In the genomic region with DNA sequence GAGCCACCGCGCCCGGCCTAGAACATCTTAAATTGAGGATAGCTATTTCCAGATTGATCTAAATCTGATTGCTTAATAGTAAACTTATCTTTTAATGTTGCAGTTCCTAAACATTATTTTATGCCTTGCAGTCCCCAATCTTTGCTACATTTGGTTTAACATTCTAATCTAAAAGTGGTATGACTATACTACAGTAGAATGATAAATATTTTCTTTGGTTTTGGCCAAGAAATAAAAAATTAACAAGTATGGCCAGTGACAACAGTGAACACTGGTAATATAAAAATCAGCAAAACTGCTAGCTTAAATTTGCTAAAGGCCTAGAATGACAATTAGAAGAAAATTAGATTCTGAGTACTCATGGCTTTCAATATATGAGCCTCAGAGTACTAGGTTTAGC, we compare ENCODE assay signal across 19 cellular contexts.
DNase-seq lines count a peak whose midpoint lies in the region; ATAC-seq and TF ChIP-seq lines count a peak whose summit lies in the region.
"Had no signal": no experiment of that assay in that cellular context is flagged by ENCODE, and none has a peak within 500 bp of the region (broad histone marks: within the 10 kb centered on the region; RNA-seq: fewer than 3 reads in every experiment).

No MANE protein-coding gene starts in this region.

- H3K4me3 Mint-ChIP-seq in natural killer cell = no peak overlapping the region
- H3K4me3 Mint-ChIP-seq: activated CD4-positive, alpha-beta T cell treated with anti-CD3 and anti-CD28 coated beads, Interleukin-2, amount 10 ng/mL, durations not matched to agents 24 days and 14 days; activated naive CD4-positive, alpha-beta T cell treated with anti-CD3 and anti-CD28 coated beads for 36 hours; activated T-cell treated with anti-CD3 and anti-CD28 coated beads, Interleukin-2, amount 50 U/mL, for 72 hours; CD4-positive, CD25-positive, alpha-beta regulatory T cell; dendritic cell treated with granulocyte-macrophage colony-stimulating factor and Interleukin-4, amounts not matched to agents 40 ng/mL and 50 ng/mL, for 4 days had no signal

- H3K9me3 Mint-ChIP-seq in natural killer cell = no peaks in the 10 kb centered on the region
- H3K9me3 Mint-ChIP-seq: activated CD4-positive, alpha-beta T cell treated with anti-CD3 and anti-CD28 coated beads, Interleukin-2, amount 10 ng/mL, durations not matched to agents 24 days and 14 days; activated naive CD4-positive, alpha-beta T cell treated with anti-CD3 and anti-CD28 coated beads for 36 hours; activated T-cell treated with anti-CD3 and anti-CD28 coated beads, Interleukin-2, amount 50 U/mL, for 72 hours; CD4-positive, CD25-positive, alpha-beta regulatory T cell; dendritic cell treated with granulocyte-macrophage colony-stimulating factor and Interleukin-4, amounts not matched to agents 40 ng/mL and 50 ng/mL, for 4 days had no signal

- POLR2A ChIA-PET in HCT116 (lab: Charles Lee) = no interaction called here

- peaks cover 77% of the 10 kb centered on the region for H3K79me2 ChIP-seq in HCT116 (ENCODE audit: insufficient read depth, low read length)
- no peaks in the 10 kb centered on the region for H3K79me2 ChIP-seq in mesendoderm (ENCODE audit: control insufficient read depth, insufficient read depth, low read length)

- RAD21 ChIA-PET in HCT116 (lab: Charles Lee; ENCODE audit: low non-redundant PET in 1 of 2, low total read pairs in 2 of 2, uncharacterized antibody in 2 of 2, unreplicated experiment in 2 of 2) = no interaction called here

- H4K20me1 ChIP-seq in BLaER1 = 0 out of 2 replicates have a peak, but pooled peaks cover 4% of the 10 kb centered on the region
- no peaks in the 10 kb centered on the region for H4K20me1 ChIP-seq in HCT116 (ENCODE audit: insufficient read depth)

- H2BK12ac ChIP-seq in mesenchymal stem cell (ENCODE audit: low read length in 2 of 2) = no peak overlapping the region

- H3K56ac ChIP-seq in mesendoderm (ENCODE audit: low read length) = no peak overlapping the region

- H3K36me3 ChIP-seq in BLaER1 (peaks cover 27% of the 10 kb centered on the region), HCT116 (ENCODE audit: control insufficient read depth in 1 of 2, insufficient read depth in 2 of 2, low read length in 2 of 2) (no peaks in the 10 kb centered on the region), ascending aorta (no peaks in the 10 kb centered on the region), mesenchymal stem cell (ENCODE audit: control insufficient read depth in 1 of 2, insufficient read depth in 2 of 2, low read depth in 1 of 2, low read length in 2 of 2) (no peaks in the 10 kb centered on the region), mesendoderm (ENCODE audit: control insufficient read depth, insufficient read depth, low read length) (no peaks in the 10 kb centered on the region)
- H3K36me3 ChIP-seq: gastroesophageal sphincter, prostate gland had no signal

- BruUV-seq in HCT116 (replicated peaks; lab: Mats Ljungman, UMichigan) = no TSS peak

- no peak overlapping the region for H3K18ac ChIP-seq in mesenchymal stem cell (ENCODE audit: low read depth in 1 of 2, low read length in 2 of 2)
- H3K18ac ChIP-seq in mesendoderm (ENCODE audit: low read length) = no peak overlapping the region

- H3K27ac ChIP-seq in BLaER1 (no peak overlapping the region), HCT116 (ENCODE audit: low read depth, low read length) (peak overlapping the region; percentile 29; the same call in 1 of the 2 replicates), ascending aorta (peak overlapping the region; percentile 32 to 52), mesenchymal stem cell (ENCODE audit: low read length, poor library complexity, severe bottlenecking) (peak overlapping the region; percentile 80), mesendoderm (ENCODE audit: low read depth, low read length) (no peak overlapping the region)
- H3K27ac ChIP-seq: prostate gland, VCaP had no signal

- DNase-seq in HCT116 (ENCODE audit: low read depth, low spot score) (no peak), ascending aorta (ENCODE audit: low spot score in 2 of 2) (no peak), mesenchymal stem cell (no peak), mesendoderm (no peak), natural killer cell (no peak)
- DNase-seq: activated T-cell treated with anti-CD3 and anti-CD28 coated beads, Interleukin-2, amount 50 U/mL, for 72 hours; amygdala; CD4-positive, CD25-positive, alpha-beta regulatory T cell; NCI-H1092; NCI-H1930 had no signal

- H3K27ac Mint-ChIP-seq in natural killer cell = no peak overlapping the region
- H3K27ac Mint-ChIP-seq: activated naive CD4-positive, alpha-beta T cell treated with anti-CD3 and anti-CD28 coated beads for 36 hours; activated T-cell treated with anti-CD3 and anti-CD28 coated beads, Interleukin-2, amount 50 U/mL, for 72 hours; dendritic cell treated with granulocyte-macrophage colony-stimulating factor and Interleukin-4, amounts not matched to agents 40 ng/mL and 50 ng/mL, for 4 days had no signal

- H4K5ac ChIP-seq in mesendoderm (ENCODE audit: low read length) = no peak overlapping the region

- H3K36me3 Mint-ChIP-seq in natural killer cell = peaks cover under 1% of the 10 kb centered on the region

- H2BK5ac ChIP-seq in mesenchymal stem cell (ENCODE audit: low read depth, low read length, poor library complexity, severe bottlenecking) = peak overlapping the region; percentile 46
- H2BK5ac ChIP-seq in mesendoderm (ENCODE audit: low read length) = no peak overlapping the region

- CTCF ChIA-PET in HCT116 (lab: Charles Lee) = no interaction called here

- no peak overlapping the region for H3K14ac ChIP-seq in mesenchymal stem cell (ENCODE audit: low read length in 2 of 2)

- no peak overlapping the region for H4K8ac ChIP-seq in mesenchymal stem cell (ENCODE audit: low read length)
- H4K8ac ChIP-seq in mesendoderm (ENCODE audit: low read depth, low read length) = no peak overlapping the region

- H3K27me3 Mint-ChIP-seq in natural killer cell (ENCODE audit: low read depth in 2 of 2) = no peaks in the 10 kb centered on the region
- H3K27me3 Mint-ChIP-seq: activated CD4-positive, alpha-beta T cell treated with anti-CD3 and anti-CD28 coated beads, Interleukin-2, amount 10 ng/mL, durations not matched to agents 24 days and 14 days; CD4-positive, CD25-positive, alpha-beta regulatory T cell; dendritic cell treated with granulocyte-macrophage colony-stimulating factor and Interleukin-4, amounts not matched to agents 40 ng/mL and 50 ng/mL, for 4 days had no signal

- ATAC-seq in HCT116 = no peak
- ATAC-seq in GM19467 (IDR thresholded peaks at IDR 0.05; ENCODE audit: unreplicated experiment) = no peak
- no peak for ATAC-seq in natural killer cell
- ATAC-seq: gastroesophageal sphincter had no signal

- TF ChIP-seq POLR2A in HCT116 (IDR thresholded peaks at IDR 0.05; ENCODE audit: borderline replicate concordance, extremely low read depth, insufficient read depth, insufficient read length) = no peak

- no peaks in the 10 kb centered on the region for H3K9me2 ChIP-seq in HCT116 (ENCODE audit: insufficient read depth)

- H3K4me1 Mint-ChIP-seq in natural killer cell = peaks cover 40 to 42% of the 10 kb centered on the region in 2 donors

- H2BK120ac ChIP-seq in mesenchymal stem cell (ENCODE audit: low read depth, low read length) = no peak overlapping the region
- H2BK120ac ChIP-seq in mesendoderm (ENCODE audit: low read depth, low read length) = no peak overlapping the region

- H3K4me1 ChIP-seq in BLaER1 = peaks cover 26% of the 10 kb centered on the region
- H3K4me1 ChIP-seq in HCT116 (ENCODE audit: control insufficient read depth in 1 of 2, insufficient read depth in 2 of 2, low read length in 2 of 2) = peaks cover 52 to 67% of the 10 kb centered on the region in 2 experiments
- H3K4me1 ChIP-seq in ascending aorta = peaks cover 10 to 17% of the 10 kb centered on the region in 2 donors
- peaks cover 5% of the 10 kb centered on the region for H3K4me1 ChIP-seq in mesenchymal stem cell (ENCODE audit: control insufficient read depth, insufficient read depth, low read depth, low read length)
- no peaks in the 10 kb centered on the region for H3K4me1 ChIP-seq in mesendoderm (ENCODE audit: control insufficient read depth, low read depth, low read length)
- H3K4me1 ChIP-seq: prostate gland had no signal

- H2AK5ac ChIP-seq in mesenchymal stem cell (ENCODE audit: low read length, severe bottlenecking) (no peak overlapping the region), mesendoderm (ENCODE audit: low read length) (no peak overlapping the region)

- H2AFZ ChIP-seq in HCT116 (ENCODE audit: low read depth, low read length, poor library complexity, severe bottlenecking) (no peak overlapping the region), mesenchymal stem cell (ENCODE audit: low read depth, low read length) (no peak overlapping the region)

- H2BK15ac ChIP-seq in mesenchymal stem cell (ENCODE audit: low read depth, poor library complexity, severe bottlenecking) = no peak overlapping the region
- no peak overlapping the region for H2BK15ac ChIP-seq in mesendoderm (replicated peaks; ENCODE audit: low read depth)

- H3K4ac ChIP-seq in mesenchymal stem cell (ENCODE audit: low read depth in 1 of 2, low read length in 2 of 2) = no peak overlapping the region
- no peak overlapping the region for H3K4ac ChIP-seq in mesendoderm (ENCODE audit: low read depth, low read length)

- H4K91ac ChIP-seq in mesenchymal stem cell (ENCODE audit: low read length) = no peak overlapping the region

- H3K9me3 ChIP-seq in BLaER1 (no peaks in the 10 kb centered on the region; the same call in 1 of the 2 replicates), HCT116 (ENCODE audit: control insufficient read depth in 1 of 2, insufficient read depth in 1 of 2, low read depth in 1 of 2, low read length in 2 of 2) (no peaks in the 10 kb centered on the region), ascending aorta (no peaks in the 10 kb centered on the region), mesenchymal stem cell (ENCODE audit: control insufficient read depth, low read length) (no peaks in the 10 kb centered on the region)
- H3K9me3 ChIP-seq: gastroesophageal sphincter, prostate gland had no signal

- intact Hi-C loops in HCT116 (cut with micrococcal nuclease) (no loop called here), ascending aorta (cut with DNase I) (loop anchor here (5.0 kb wide), 1 partner anchor 46 kb away; no protein-coding TSS in a partner anchor), natural killer cell (cut with micrococcal nuclease) (no loop called here)

- no peaks in the 10 kb centered on the region for H3K27me3 ChIP-seq in BLaER1
- no peaks in the 10 kb centered on the region for H3K27me3 ChIP-seq in HCT116 (ENCODE audit: insufficient read depth, low read length)
- no peaks in the 10 kb centered on the region for H3K27me3 ChIP-seq in ascending aorta
- no peaks in the 10 kb centered on the region for H3K27me3 ChIP-seq in mesenchymal stem cell (ENCODE audit: control insufficient read depth in 1 of 2, insufficient read depth in 1 of 2, low read length in 2 of 2)
- no peaks in the 10 kb centered on the region for H3K27me3 ChIP-seq in mesendoderm (ENCODE audit: insufficient read depth, low read length, poor library complexity)
- H3K27me3 ChIP-seq: gastroesophageal sphincter had no signal

- WGBS in mesenchymal stem cell = no CpG with 5 or more reads among the region's 3 CpGs
- WGBS in mesendoderm (ENCODE audit: extremely low coverage, insufficient coverage, low lambda C conversion rate) = no CpG with 5 or more reads among the region's 3 CpGs

- peak overlapping the region; percentile 39; the same call in 1 of the 2 replicates for H3K4me2 ChIP-seq in BLaER1
- H3K4me2 ChIP-seq in HCT116 (ENCODE audit: low read length) = peak overlapping the region; percentile 61
- no peak overlapping the region for H3K4me2 ChIP-seq in mesenchymal stem cell (ENCODE audit: low read length, poor library complexity, severe bottlenecking)
- no peak overlapping the region for H3K4me2 ChIP-seq in mesendoderm (ENCODE audit: low read length)

- TF ChIP-seq RAD21 in HCT116 (IDR thresholded peaks at IDR 0.05; ENCODE audit: low read depth) = no peak

- H3K9ac ChIP-seq in BLaER1 (no peak overlapping the region), HCT116 (ENCODE audit: low read length) (no peak overlapping the region), mesenchymal stem cell (ENCODE audit: low read length) (no peak overlapping the region), mesendoderm (ENCODE audit: low read length) (no peak overlapping the region)

- TF ChIP-seq CTCF in HCT116 (IDR thresholded peaks at IDR 0.05 in 2 of 3, conservative IDR thresholded peaks at IDR 0.05 in 1 of 3; ENCODE audit: borderline replicate concordance in 1 of 3, insufficient read depth in 1 of 3, low read depth in 2 of 3, low read length in 2 of 3) (no peak), ascending aorta (IDR thresholded peaks at IDR 0.05) (no peak), natural killer cell (IDR thresholded peaks at IDR 0.05) (no peak)

- no peak overlapping the region for H3K4me3 ChIP-seq in BLaER1
- no peak overlapping the region for H3K4me3 ChIP-seq in HCT116 (replicated peaks in 1 of 2; ENCODE audit: low read depth in 1 of 2, low read length in 2 of 2)
- H3K4me3 ChIP-seq in ascending aorta = no peak overlapping the region
- H3K4me3 ChIP-seq in mesenchymal stem cell (ENCODE audit: insufficient read depth in 1 of 2, low read depth in 1 of 2, low read length in 2 of 2) = no peak overlapping the region
- no peak overlapping the region for H3K4me3 ChIP-seq in mesendoderm (ENCODE audit: low read length)
- H3K4me3 ChIP-seq: gastroesophageal sphincter, lung, prostate gland had no signal

- H3K79me1 ChIP-seq in mesenchymal stem cell (replicated peaks; ENCODE audit: low read length, poor library complexity, severe bottlenecking) = peaks cover 2% of the 10 kb centered on the region
- no peaks in the 10 kb centered on the region for H3K79me1 ChIP-seq in mesendoderm (ENCODE audit: low read length)

- H3K23ac ChIP-seq in mesenchymal stem cell (ENCODE audit: low read length in 2 of 2) = no peak overlapping the region
- no peak overlapping the region for H3K23ac ChIP-seq in mesendoderm (ENCODE audit: low read length)

Comparison
In these comparisons a context has a peak if more than half of its experiments do, and no peak if none do; other contexts are left out.
1. H3K27ac ChIP-seq: peak in HCT116 (single experiment), ascending aorta (2 of 2) and mesenchymal stem cell (single experiment); none in BLaER1 (single experiment) and mesendoderm (single experiment).
2. H3K4me2 ChIP-seq: peak in BLaER1 (single experiment) and HCT116 (single experiment); none in mesenchymal stem cell (single experiment) and mesendoderm (single experiment).